In the genomic region with DNA sequence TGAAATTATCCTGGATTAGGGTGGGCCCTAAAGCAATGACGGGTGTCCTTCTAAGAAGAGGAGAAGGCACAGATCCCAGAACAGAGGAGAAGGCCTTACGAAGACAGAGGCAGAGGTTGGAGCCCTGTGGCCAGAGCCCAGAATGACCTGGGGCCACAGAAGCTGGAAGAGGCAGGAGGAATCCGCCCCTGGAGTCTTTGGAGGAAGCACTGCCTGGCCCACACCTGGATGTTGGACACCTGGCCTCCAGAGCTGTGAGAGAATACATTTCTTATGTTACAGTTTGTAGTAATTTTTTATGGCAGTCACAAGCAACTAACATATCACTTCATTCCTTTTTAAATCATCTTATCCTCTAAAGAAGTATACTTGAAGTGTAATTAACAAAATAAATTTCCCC, we compare ENCODE assay signal across 18 cellular contexts. TPM values are rescaled to one million over a fixed set of nuclear protein-coding genes. Genes with fewer than 3 reads are reported as not detected.
DNase-seq lines count a peak whose midpoint lies in the region; ATAC-seq and TF ChIP-seq lines count a peak whose summit lies in the region.
"Had no signal": no experiment of that assay in that cellular context is flagged by ENCODE, and none has a peak within 500 bp of the region (broad histone marks: within the 10 kb centered on the region; RNA-seq: fewer than 3 reads in every experiment).

No MANE protein-coding gene starts in this region.

- H3K9ac ChIP-seq in fibroblast of lung (ENCODE audit: insufficient read depth, low read length) = no peak overlapping the region

- H3K27ac ChIP-seq in fibroblast of lung (ENCODE audit: insufficient read depth, low read length) = peak overlapping the region; percentile 44
- no peak overlapping the region for H3K27ac ChIP-seq in foreskin keratinocyte
- H3K27ac ChIP-seq: esophagus squamous epithelium had no signal

- no peak for DNase-seq in activated naive CD8-positive, alpha-beta T cell treated with anti-CD3 and anti-CD28 coated beads, Interleukin-2, amount 50 U/mL, for 24 hours
- no peak for DNase-seq in T-cell
- DNase-seq in fibroblast of lung (ENCODE audit: low read depth in 2 of 2) = no peak
- DNase-seq in HUDEP-2 (lab: John Stamatoyannopoulos, UW; ENCODE audit: unreplicated experiment in 76 of 76) = no peak
- no peak for DNase-seq in glutamatergic neuron
- no peak for DNase-seq in foreskin keratinocyte
- DNase-seq: activated gamma-delta T cell, esophagus squamous epithelium, GF-D8, GOT3, heart left ventricle, islet precursor cell, NCI-H1417, retina, substantia nigra had no signal

- no peak overlapping the region for H3K4me3 Mint-ChIP-seq in activated naive CD8-positive, alpha-beta T cell
- no peak overlapping the region for H3K4me3 Mint-ChIP-seq in activated naive CD8-positive, alpha-beta T cell treated with anti-CD3 and anti-CD28 coated beads, Interleukin-2, amount 50 U/mL, for 24 hours
- H3K4me3 Mint-ChIP-seq in T-cell (peak overlapping the region in 1 of 3 donors; percentile 16), glutamatergic neuron (ENCODE audit: unreplicated experiment) (no peak overlapping the region)
- H3K4me3 Mint-ChIP-seq: neural crest cell had no signal

- no peak for TF ChIP-seq CTCF in fibroblast of lung (conservative IDR thresholded peaks at IDR 0.05 in 1 of 2, IDR thresholded peaks at IDR 0.05 in 1 of 2; ENCODE audit: low read depth in 1 of 2, low read length in 2 of 2)
- TF ChIP-seq CTCF in glutamatergic neuron (IDR thresholded peaks at IDR 0.05; ENCODE audit: partially characterized antibody, unreplicated experiment) = no peak
- no peak for TF ChIP-seq CTCF in foreskin keratinocyte (conservative IDR thresholded peaks at IDR 0.05)

- no peaks in the 10 kb centered on the region for H3K9me3 ChIP-seq in fibroblast of lung (ENCODE audit: control insufficient read depth, insufficient read depth, low read depth, low read length)
- H3K9me3 ChIP-seq: esophagus squamous epithelium, heart left ventricle had no signal

- no peaks in the 10 kb centered on the region for H3K27me3 ChIP-seq in fibroblast of lung (ENCODE audit: control insufficient read depth, insufficient read depth, low read length)
- H3K27me3 ChIP-seq in foreskin keratinocyte = no peaks in the 10 kb centered on the region
- H3K27me3 ChIP-seq: heart left ventricle had no signal

- no peak overlapping the region for H3K4me3 ChIP-seq in fibroblast of lung (replicated peaks in 1 of 4; ENCODE audit: control extremely low read depth in 1 of 4, insufficient read depth in 1 of 4, low read depth in 3 of 4, low read length in 4 of 4)
- H3K4me3 ChIP-seq: esophagus squamous epithelium, heart left ventricle had no signal

- no peaks in the 10 kb centered on the region for H3K9me3 Mint-ChIP-seq in activated naive CD8-positive, alpha-beta T cell (ENCODE audit: low read depth)
- no peaks in the 10 kb centered on the region for H3K9me3 Mint-ChIP-seq in activated naive CD8-positive, alpha-beta T cell treated with anti-CD3 and anti-CD28 coated beads, Interleukin-2, amount 50 U/mL, for 24 hours
- H3K9me3 Mint-ChIP-seq in T-cell (no peaks in the 10 kb centered on the region), glutamatergic neuron (ENCODE audit: unreplicated experiment) (peaks cover 2% of the 10 kb centered on the region)
- H3K9me3 Mint-ChIP-seq: neural crest cell had no signal

- peak overlapping the region; percentile 66 for H3K27ac Mint-ChIP-seq in activated naive CD8-positive, alpha-beta T cell
- no peak overlapping the region for H3K27ac Mint-ChIP-seq in activated naive CD8-positive, alpha-beta T cell treated with anti-CD3 and anti-CD28 coated beads, Interleukin-2, amount 50 U/mL, for 24 hours
- H3K27ac Mint-ChIP-seq in T-cell (peak overlapping the region; percentile 98 to 99), glutamatergic neuron (ENCODE audit: unreplicated experiment) (no peak overlapping the region)

- peaks cover 3% of the 10 kb centered on the region for H3K36me3 Mint-ChIP-seq in activated naive CD8-positive, alpha-beta T cell
- H3K36me3 Mint-ChIP-seq in activated naive CD8-positive, alpha-beta T cell treated with anti-CD3 and anti-CD28 coated beads, Interleukin-2, amount 50 U/mL, for 24 hours (ENCODE audit: low read depth) = peaks cover 4% of the 10 kb centered on the region
- peaks cover 5% of the 10 kb centered on the region for H3K36me3 Mint-ChIP-seq in T-cell
- no peaks in the 10 kb centered on the region for H3K36me3 Mint-ChIP-seq in glutamatergic neuron (ENCODE audit: unreplicated experiment)

- peaks cover under 1% of the 10 kb centered on the region for H3K36me3 ChIP-seq in fibroblast of lung (ENCODE audit: control insufficient read depth, insufficient read depth, low read length)

- no peaks in the 10 kb centered on the region for H4K20me1 ChIP-seq in fibroblast of lung (ENCODE audit: control insufficient read depth, extremely low read depth, insufficient read depth, low read length)

- H2AFZ ChIP-seq in fibroblast of lung (ENCODE audit: low read length) = peak overlapping the region; percentile 12

- ATAC-seq in activated naive CD8-positive, alpha-beta T cell treated with anti-CD3 and anti-CD28 coated beads, Interleukin-2, amount 50 U/mL, for 24 hours = no peak
- ATAC-seq in T-cell (replicated peaks in 1 of 4) (no peak), GM19035 (IDR thresholded peaks at IDR 0.05; ENCODE audit: unreplicated experiment) (no peak), foreskin keratinocyte (no peak)
- ATAC-seq: heart left ventricle had no signal

- POLR2A ChIA-PET in T-cell (lab: Charles Lee) = no interaction called here

- H3K4me1 ChIP-seq in fibroblast of lung (ENCODE audit: control insufficient read depth, extremely low read depth, insufficient read depth, low read length) (peaks cover 20% of the 10 kb centered on the region), foreskin keratinocyte (no peaks in the 10 kb centered on the region)

- no peaks in the 10 kb centered on the region for H3K27me3 Mint-ChIP-seq in activated naive CD8-positive, alpha-beta T cell
- H3K27me3 Mint-ChIP-seq in activated naive CD8-positive, alpha-beta T cell treated with anti-CD3 and anti-CD28 coated beads, Interleukin-2, amount 50 U/mL, for 24 hours = no peaks in the 10 kb centered on the region
- H3K27me3 Mint-ChIP-seq in T-cell = no peaks in the 10 kb centered on the region
- no peaks in the 10 kb centered on the region for H3K27me3 Mint-ChIP-seq in glutamatergic neuron (ENCODE audit: unreplicated experiment)

- no peak overlapping the region for H3K4me2 ChIP-seq in fibroblast of lung (ENCODE audit: extremely low read depth, insufficient read depth, low read length)

- H3K79me2 ChIP-seq in fibroblast of lung (ENCODE audit: control insufficient read depth, insufficient read depth, low read length) = no peaks in the 10 kb centered on the region

- peaks cover 64% of the 10 kb centered on the region for H3K4me1 Mint-ChIP-seq in activated naive CD8-positive, alpha-beta T cell (ENCODE audit: low read depth)
- peaks cover 78% of the 10 kb centered on the region for H3K4me1 Mint-ChIP-seq in activated naive CD8-positive, alpha-beta T cell treated with anti-CD3 and anti-CD28 coated beads, Interleukin-2, amount 50 U/mL, for 24 hours
- H3K4me1 Mint-ChIP-seq in T-cell (peaks cover 48 to 63% (median 57%) of the 10 kb centered on the region in 3 donors), glutamatergic neuron (ENCODE audit: low read depth, unreplicated experiment) (peaks cover 6% of the 10 kb centered on the region)

- CTCF ChIA-PET in T-cell (lab: Charles Lee) = interaction anchor here in 1 of 2 donors (0.7 kb wide), 1 partner anchor 53 kb away, joined by 3 read pairs; no protein-coding TSS in a partner anchor

RNA-seq across cellular contexts. Expression of a gene that starts 8.5 kb away (rescaled TPM):
- total RNA-seq in T-cell = 10 to 100 TPM; 10.6 to 32.5 (median 29.8) TPM
- total RNA-seq in fibroblast of lung = 47.9 and 58.0 TPM in 2 replicates
- 54.8 and 76.9 TPM in 2 replicates for polyA plus RNA-seq in fibroblast of lung
- 88.0 and 126 TPM in 2 replicates for polyA plus RNA-seq in fibroblast of lung (2012)
- 36.2 and 37.6 TPM in 2 replicates for polyA minus RNA-seq in fibroblast of lung (ENCODE audit: low replicate concordance)
- 40.0 TPM for total RNA-seq in glutamatergic neuron (ENCODE audit: unreplicated experiment)
- total RNA-seq in foreskin keratinocyte = 65.3 and 73.6 TPM in 2 replicates
- 102 and 104 TPM in 2 replicates for polyA plus RNA-seq in foreskin keratinocyte

RNA-seq across cellular contexts. Expression of a gene that starts 10.0 kb away (rescaled TPM):
- 10 to 100 TPM; 16.4 to 21.7 (median 18.8) TPM for total RNA-seq in T-cell
- 21.8 and 31.8 TPM in 2 replicates for total RNA-seq in fibroblast of lung
- polyA plus RNA-seq in fibroblast of lung = 68.5 and 90.8 TPM in 2 replicates
- polyA plus RNA-seq in fibroblast of lung (2012) = 93.9 and 146 TPM in 2 replicates
- 4.0 and 4.2 TPM in 2 replicates for polyA minus RNA-seq in fibroblast of lung (ENCODE audit: low replicate concordance)
- total RNA-seq in glutamatergic neuron (ENCODE audit: unreplicated experiment) = 40.3 TPM
- 68.2 and 84.6 TPM in 2 replicates for total RNA-seq in foreskin keratinocyte
- 154 and 160 TPM in 2 replicates for polyA plus RNA-seq in foreskin keratinocyte

Comparison
In these comparisons a context has a peak if more than half of its experiments do, and no peak if none do; other contexts are left out.
1. H3K27ac Mint-ChIP-seq: peak in activated naive CD8-positive, alpha-beta T cell (single experiment) and T-cell (2 of 2); none in activated naive CD8-positive, alpha-beta T cell treated with anti-CD3 and anti-CD28 coated beads, Interleukin-2, amount 50 U/mL, for 24 hours (single experiment) and glutamatergic neuron (single experiment).